Comparison of ENCODE assay signal across 26 cellular contexts in genomic region chr17:81574643-81574956, GRCh38. TPM values are rescaled to one million over a fixed set of nuclear protein-coding genes. Genes with fewer than 3 reads are reported as not detected.
"Had no signal": no experiment of that assay in that cellular context is flagged by ENCODE, and none has a peak within 500 bp of the region (broad histone marks: within the 10 kb centered on the region; RNA-seq: fewer than 3 reads in every experiment).

No MANE protein-coding gene starts in this region.

- H3K9me3 ChIP-seq: ascending aorta, esophagus squamous epithelium, left lung, lower lobe of right lung, ovary, sigmoid colon, thoracic aorta, upper lobe of left lung, vagina had no signal

- H3K4me3 Mint-ChIP-seq: activated naive CD4-positive, alpha-beta T cell treated with anti-CD3 and anti-CD28 coated beads, Interleukin-2, amount 10 ng/mL, durations not matched to agents 7 days and 5 days; activated naive CD8-positive, alpha-beta T cell treated with anti-CD3 and anti-CD28 coated beads, Interleukin-2, amount 10 ng/mL, durations not matched to agents 7 days and 5 days; endodermal cell; stimulated activated effector memory CD8-positive, alpha-beta T cell treated with anti-CD3 and anti-CD28 coated beads, Interleukin-12 subunit alpha, Interleukin-12 subunit beta, amount 100 ng/mL, for 72 hours; stimulated activated naive CD8-positive, alpha-beta T cell treated with anti-CD3 and anti-CD28 coated beads, Interleukin-15, Interleukin-2, amounts not matched to agents 100 ng/mL and 50 ng/mL, for 24 hours had no signal

- H3K27ac Mint-ChIP-seq: activated naive CD4-positive, alpha-beta T cell treated with anti-CD3 and anti-CD28 coated beads, Interleukin-2, amount 10 ng/mL, durations not matched to agents 7 days and 5 days; activated naive CD8-positive, alpha-beta T cell treated with anti-CD3 and anti-CD28 coated beads, Interleukin-2, amount 10 ng/mL, durations not matched to agents 7 days and 5 days; activated T-helper 1 cell treated with anti-CD3 and anti-CD28 coated beads, Interleukin-12 subunit alpha, Interleukin-12 subunit beta, Interleukin-2, Interleukin-4 antibody, amounts not matched to agents 30 ng/mL and 10 ng/mL and 1 ng/mL, durations not matched to agents 14 hours and 24 hours and 36 hours; endodermal cell; progenitor cell of endocrine pancreas; stimulated activated effector memory CD8-positive, alpha-beta T cell treated with anti-CD3 and anti-CD28 coated beads, Interleukin-12 subunit alpha, Interleukin-12 subunit beta, amount 100 ng/mL, for 72 hours; stimulated activated naive CD8-positive, alpha-beta T cell treated with anti-CD3 and anti-CD28 coated beads, Interleukin-15, Interleukin-2, amounts not matched to agents 100 ng/mL and 50 ng/mL, for 24 hours had no signal

- H3K9me3 Mint-ChIP-seq: activated naive CD4-positive, alpha-beta T cell treated with anti-CD3 and anti-CD28 coated beads, Interleukin-2, amount 10 ng/mL, durations not matched to agents 7 days and 5 days; activated naive CD8-positive, alpha-beta T cell treated with anti-CD3 and anti-CD28 coated beads, Interleukin-2, amount 10 ng/mL, durations not matched to agents 7 days and 5 days; activated T-helper 1 cell treated with anti-CD3 and anti-CD28 coated beads, Interleukin-12 subunit alpha, Interleukin-12 subunit beta, Interleukin-2, Interleukin-4 antibody, amounts not matched to agents 30 ng/mL and 10 ng/mL and 1 ng/mL, durations not matched to agents 14 hours and 24 hours and 36 hours; endodermal cell; stimulated activated effector memory CD8-positive, alpha-beta T cell treated with anti-CD3 and anti-CD28 coated beads, Interleukin-12 subunit alpha, Interleukin-12 subunit beta, amount 100 ng/mL, for 72 hours; stimulated activated naive CD8-positive, alpha-beta T cell treated with anti-CD3 and anti-CD28 coated beads, Interleukin-15, Interleukin-2, amounts not matched to agents 100 ng/mL and 50 ng/mL, for 24 hours had no signal

- ATAC-seq: left lung; lower lobe of right lung; stimulated activated effector memory CD8-positive, alpha-beta T cell treated with anti-CD3 and anti-CD28 coated beads, Interleukin-12 subunit alpha, Interleukin-12 subunit beta, amount 100 ng/mL, for 72 hours had no signal

- H3K4me1 Mint-ChIP-seq: activated naive CD4-positive, alpha-beta T cell treated with anti-CD3 and anti-CD28 coated beads, Interleukin-2, amount 10 ng/mL, durations not matched to agents 7 days and 5 days; activated naive CD8-positive, alpha-beta T cell treated with anti-CD3 and anti-CD28 coated beads, Interleukin-2, amount 10 ng/mL, durations not matched to agents 7 days and 5 days had no signal

- H3K36me3 ChIP-seq: ovary had no signal

- H3K27me3 ChIP-seq: ascending aorta, esophagus squamous epithelium, left lung, ovary, sigmoid colon, upper lobe of left lung, vagina had no signal

- H3K27ac ChIP-seq: ascending aorta, esophagus squamous epithelium, left lung, lower lobe of right lung, ovary, sigmoid colon, thoracic aorta, upper lobe of left lung, vagina had no signal

- DNase-seq: activated CD4-positive, alpha-beta T cell treated with anti-CD3 and anti-CD28 coated beads for 4 hours; activated CD4-positive, alpha-beta T cell treated with anti-CD3 and anti-CD28 coated beads, Interleukin-2, amount 50 U/mL, for 48 hours; activated CD8-positive, alpha-beta memory T cell treated with anti-CD3 and anti-CD28 coated beads for 24 hours; activated gamma-delta T cell; activated naive CD4-positive, alpha-beta T cell treated with anti-CD3 and anti-CD28 coated beads, Interleukin-2, amount 10 ng/mL, durations not matched to agents 7 days and 5 days; activated naive CD8-positive, alpha-beta T cell treated with anti-CD3 and anti-CD28 coated beads, Interleukin-2, amount 10 ng/mL, durations not matched to agents 7 days and 5 days; activated T-cell treated with anti-CD3 and anti-CD28 coated beads, Interleukin-2, amount 50 U/mL, for 1 hour; central memory CD4-positive, alpha-beta T cell; endodermal cell; esophagus squamous epithelium; glutamatergic neuron; left lung; lower lobe of right lung; mesendoderm; ovary; sigmoid colon; small intestine; stimulated activated CD4-positive, alpha-beta T cell treated with anti-CD3 and anti-CD28 coated beads, Interleukin-4, amount 100 ng/mL, for 24 hours; upper lobe of left lung had no signal

- H3K27me3 Mint-ChIP-seq: activated naive CD4-positive, alpha-beta T cell treated with anti-CD3 and anti-CD28 coated beads, Interleukin-2, amount 10 ng/mL, durations not matched to agents 7 days and 5 days; activated naive CD8-positive, alpha-beta T cell treated with anti-CD3 and anti-CD28 coated beads, Interleukin-2, amount 10 ng/mL, durations not matched to agents 7 days and 5 days; progenitor cell of endocrine pancreas; stimulated activated naive CD8-positive, alpha-beta T cell treated with anti-CD3 and anti-CD28 coated beads, Interleukin-15, Interleukin-2, amounts not matched to agents 100 ng/mL and 50 ng/mL, for 24 hours had no signal

- H3K4me3 ChIP-seq: ascending aorta, esophagus squamous epithelium, left lung, lower lobe of right lung, ovary, sigmoid colon, thoracic aorta, upper lobe of left lung, vagina had no signal

RNA-seq across cellular contexts. Expression of gene FSCN2, which starts 46.4 kb away (rescaled TPM):
- total RNA-seq: ascending aorta had no signal
